17 cellular contexts compared by ENCODE assay signal in the genomic region with DNA sequence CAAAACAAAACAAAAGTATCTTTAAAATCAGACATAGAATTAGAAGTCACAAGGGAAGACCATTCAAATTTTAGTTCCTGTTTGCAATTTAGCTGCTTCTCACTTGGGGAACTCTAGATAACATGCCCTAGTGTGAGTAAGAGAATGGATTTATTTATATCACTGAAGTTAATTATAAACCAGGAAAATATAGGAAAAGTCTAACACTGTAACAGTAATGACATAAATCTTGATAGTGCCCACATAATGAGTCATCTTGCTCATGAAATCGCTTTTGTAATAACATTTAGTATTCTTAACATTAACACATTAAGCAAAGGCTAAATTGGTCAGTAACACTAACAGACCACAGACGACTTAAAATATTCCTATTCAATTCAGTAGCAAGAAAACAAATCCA.
"Had no signal": no experiment of that assay in that cellular context is flagged by ENCODE, and none has a peak within 500 bp of the region (broad histone marks: within the 10 kb centered on the region; RNA-seq: fewer than 3 reads in every experiment).

No MANE protein-coding gene starts in this region.

- DNase-seq: effector memory CD4-positive, alpha-beta T cell; gastrocnemius medialis; glutamatergic neuron; mesendoderm; naive B cell; psoas muscle; sigmoid colon; stimulated activated CD4-positive, alpha-beta T cell treated with anti-CD3 and anti-CD28 coated beads, Interleukin-12 subunit alpha, Interleukin-12 subunit beta, amount 100 ng/mL, for 4 hours; stimulated activated naive CD4-positive, alpha-beta T cell; stomach; substantia nigra; trophoblast cell had no signal

- H3K36me3 ChIP-seq: esophagus muscularis mucosa, gastrocnemius medialis, right atrium auricular region, sigmoid colon, stomach had no signal

- H3K27ac ChIP-seq: esophagus muscularis mucosa, gastrocnemius medialis, psoas muscle, right atrium auricular region, sigmoid colon, skin epidermis, stomach had no signal

- H3K27me3 ChIP-seq: esophagus muscularis mucosa, gastrocnemius medialis, right atrium auricular region, sigmoid colon, stomach had no signal

- ATAC-seq: gastrocnemius medialis, psoas muscle had no signal

- H3K4me3 ChIP-seq: esophagus muscularis mucosa, gastrocnemius medialis, psoas muscle, right atrium auricular region, sigmoid colon, skin epidermis, stomach had no signal

- H3K4me1 ChIP-seq: esophagus muscularis mucosa, gastrocnemius medialis, psoas muscle, right atrium auricular region, sigmoid colon, stomach had no signal

- FAIRE-seq: endometrium, keratinocyte had no signal

- H3K9me3 ChIP-seq: gastrocnemius medialis, psoas muscle had no signal
